In genomic region chr1:156910309-156910782, GRCh38 we compare ENCODE assay signal across 8 cellular contexts. TPM values are rescaled to one million over a fixed set of nuclear protein-coding genes. Genes with fewer than 3 reads are reported as not detected.
DNase-seq lines count a peak whose midpoint lies in the region; ATAC-seq lines count a peak whose summit lies in the region.

No MANE protein-coding gene starts in this region.

- DNase-seq in NCI-H187 (lab: John Stamatoyannopoulos, UW) = peak; percentile 39 to 55
- no peak for DNase-seq in NCI-H187 treated with DMSO at 0.1 percent for 48 hours (lab: John Stamatoyannopoulos, UW)
- DNase-seq in NCI-H774 (lab: John Stamatoyannopoulos, UW) = peak; percentile 13
- peak; percentile 60 for DNase-seq in left ventricle myocardium superior
- peak; percentile 25 to 61 for DNase-seq in stimulated activated CD4-positive, alpha-beta T cell treated with anti-CD3 and anti-CD28 coated beads, Interleukin-4, amount 100 ng/mL, for 4 hours
- no peak for DNase-seq in SHP77 treated with DMSO at 0.1 percent for 48 hours (lab: John Stamatoyannopoulos, UW)

- peak; percentile 52 for ATAC-seq in activated T-helper 17 cell treated with anti-CD3 and anti-CD28 coated beads, Interleukin-2, amount 50 U/mL, for 72 hours (replicated peaks)
- peak; percentile 22 for ATAC-seq in left ventricle myocardium superior
- ATAC-seq in GM21515 (IDR thresholded peaks at IDR 0.05; ENCODE audit: unreplicated experiment) = no peak

- no peak overlapping the region for H3K27ac Mint-ChIP-seq in activated T-helper 17 cell treated with anti-CD3 and anti-CD28 coated beads, Interleukin-2, amount 50 U/mL, for 72 hours

- H3K9me3 Mint-ChIP-seq in activated T-helper 17 cell treated with anti-CD3 and anti-CD28 coated beads, Interleukin-2, amount 50 U/mL, for 72 hours = no peaks in the 10 kb centered on the region

- intact Hi-C loops in left ventricle myocardium superior (cut with micrococcal nuclease) = no loop called here

- no peak overlapping the region for H3K4me3 Mint-ChIP-seq in activated T-helper 17 cell treated with anti-CD3 and anti-CD28 coated beads, Interleukin-2, amount 50 U/mL, for 72 hours

- H3K27me3 Mint-ChIP-seq in activated T-helper 17 cell treated with anti-CD3 and anti-CD28 coated beads, Interleukin-2, amount 50 U/mL, for 72 hours = peaks cover 36% of the 10 kb centered on the region

- no peaks in the 10 kb centered on the region for H3K36me3 Mint-ChIP-seq in activated T-helper 17 cell treated with anti-CD3 and anti-CD28 coated beads, Interleukin-2, amount 50 U/mL, for 72 hours (ENCODE audit: low read depth)

- no peaks in the 10 kb centered on the region for H3K4me1 Mint-ChIP-seq in activated T-helper 17 cell treated with anti-CD3 and anti-CD28 coated beads, Interleukin-2, amount 50 U/mL, for 72 hours

RNA-seq across cellular contexts. Expression of gene LRRC71, which starts 10.1 kb away (rescaled TPM):
- not detected for total RNA-seq in activated T-helper 17 cell treated with anti-CD3 and anti-CD28 coated beads, Interleukin-2, amount 50 U/mL, for 72 hours
- total RNA-seq in left ventricle myocardium superior = 0.17 TPM

RNA-seq across cellular contexts. Expression of gene PEAR1, which starts 16.8 kb away (rescaled TPM):
- not detected for total RNA-seq in activated T-helper 17 cell treated with anti-CD3 and anti-CD28 coated beads, Interleukin-2, amount 50 U/mL, for 72 hours
- total RNA-seq in left ventricle myocardium superior = 8.2 TPM

RNA-seq across cellular contexts. Expression of gene NTRK1, which starts 49.7 kb away (rescaled TPM):
- total RNA-seq in activated T-helper 17 cell treated with anti-CD3 and anti-CD28 coated beads, Interleukin-2, amount 50 U/mL, for 72 hours = 10 to 100 TPM in 1 of 2 donors, 1 to 10 TPM in 1; 2.5 to 13.3 TPM
- 0.69 TPM for total RNA-seq in left ventricle myocardium superior

RNA-seq across cellular contexts. Expression of gene INSRR, which starts 51.4 kb away (rescaled TPM):
- under 1 TPM; 0.04 to 0.66 TPM for total RNA-seq in activated T-helper 17 cell treated with anti-CD3 and anti-CD28 coated beads, Interleukin-2, amount 50 U/mL, for 72 hours
- total RNA-seq in left ventricle myocardium superior = 0.72 TPM

Comparison
In these comparisons a context has a peak if more than half of its experiments do, and no peak if none do; other contexts are left out.
1. DNase-seq: peak in NCI-H187 (2 of 2), NCI-H774 (single experiment), left ventricle myocardium superior (single experiment) and stimulated activated CD4-positive, alpha-beta T cell treated with anti-CD3 and anti-CD28 coated beads, Interleukin-4, amount 100 ng/mL, for 4 hours (2 of 2); none in NCI-H187 treated with DMSO at 0.1 percent for 48 hours (single experiment) and SHP77 treated with DMSO at 0.1 percent for 48 hours (single experiment).